Comparison of ENCODE assay signal across 11 cellular contexts in the genomic region with DNA sequence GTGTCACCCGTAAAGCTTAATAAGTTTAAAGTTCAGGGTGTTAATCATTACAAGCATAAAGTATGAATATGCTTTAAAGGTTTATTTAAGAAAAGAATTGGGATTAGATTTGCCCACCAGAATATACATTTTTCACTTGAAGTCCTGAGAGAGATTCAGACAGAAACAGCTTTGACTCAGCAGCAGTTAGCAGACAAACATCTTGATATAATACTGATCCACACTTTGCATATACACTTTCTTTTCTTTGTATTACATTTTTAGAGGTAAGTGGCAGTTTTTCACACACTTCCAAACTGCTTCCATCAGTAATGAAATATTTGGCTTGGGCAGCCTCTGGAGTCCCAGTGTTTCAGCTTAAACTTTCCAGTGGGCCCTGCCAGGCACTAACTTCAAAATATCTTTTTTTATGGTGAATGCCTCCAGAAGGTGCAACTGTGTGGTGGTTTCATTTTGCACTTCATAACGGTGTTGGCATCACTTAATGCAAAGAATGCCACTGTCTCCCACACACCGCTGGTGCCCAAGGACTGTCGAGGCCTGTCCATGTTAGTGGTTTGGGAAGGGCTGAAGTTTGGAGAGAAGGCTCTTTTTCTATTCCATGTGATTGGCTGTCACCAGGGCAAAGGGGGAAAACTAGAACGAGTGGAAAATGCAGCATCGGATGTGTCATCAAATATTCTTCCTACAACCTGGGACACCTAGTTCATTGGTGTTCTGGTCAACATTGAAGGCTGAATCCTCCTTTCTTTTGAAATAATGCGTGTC. TPM values are rescaled to one million over a fixed set of nuclear protein-coding genes. Genes with fewer than 3 reads are reported as not detected.
DNase-seq lines count a peak whose midpoint lies in the region; ATAC-seq and TF ChIP-seq lines count a peak whose summit lies in the region.
"Had no signal": no experiment of that assay in that cellular context is flagged by ENCODE, and none has a peak within 500 bp of the region (broad histone marks: within the 10 kb centered on the region; RNA-seq: fewer than 3 reads in every experiment).

No MANE protein-coding gene starts in this region.

- H3K27ac ChIP-seq in gastroesophageal sphincter (peak overlapping the region; percentile 80 to 86 (median 83)), stomach (peak overlapping the region in 4 of 5 donors; percentile 20 to 80 (median 59))
- H3K27ac ChIP-seq: foreskin keratinocyte had no signal

- DNase-seq in activated CD4-positive, alpha-beta T cell treated with anti-CD3 and anti-CD28 coated beads, Interleukin-2, amount 10 ng/mL, durations not matched to agents 7 days and 5 days = no peak
- DNase-seq in activated CD4-positive, alpha-beta T cell treated with anti-CD3 and anti-CD28 coated beads, Interleukin-2, amount 50 U/mL, for 48 hours = no peak
- DNase-seq in stomach (no peak), NCI-H226 (no peak), occipital lobe (lab: John Stamatoyannopoulos, UW) (no peak), SW 1271 (lab: John Stamatoyannopoulos, UW) (no peak)
- DNase-seq: foreskin keratinocyte, NCI-H1105 treated with DMSO at 0.1 percent for 48 hours had no signal

- H3K9me3 ChIP-seq in gastroesophageal sphincter (no peaks in the 10 kb centered on the region), stomach (no peaks in the 10 kb centered on the region)

- no peak overlapping the region for H3K4me3 Mint-ChIP-seq in activated CD4-positive, alpha-beta T cell treated with anti-CD3 and anti-CD28 coated beads, Interleukin-2, amount 10 ng/mL, durations not matched to agents 7 days and 5 days
- peak overlapping the region in 1 of 4 donors; percentile 82 for H3K4me3 Mint-ChIP-seq in IgD-negative memory B cell

- intact Hi-C loops in stomach (cut with DNase I; ENCODE audit: low total_unique reads) = no loop called here

- no peak for ATAC-seq in gastroesophageal sphincter
- ATAC-seq: foreskin keratinocyte, SK-N-SH treated with all-trans-retinoic acid at 6 μM for 48 hours had no signal

- H3K4me3 ChIP-seq in gastroesophageal sphincter (peak overlapping the region in 1 of 2 donors; percentile 2), stomach (no peak overlapping the region)

- no peaks in the 10 kb centered on the region for H3K9me3 Mint-ChIP-seq in activated CD4-positive, alpha-beta T cell treated with anti-CD3 and anti-CD28 coated beads, Interleukin-2, amount 10 ng/mL, durations not matched to agents 7 days and 5 days
- H3K9me3 Mint-ChIP-seq in IgD-negative memory B cell = no peaks in the 10 kb centered on the region

- H3K36me3 Mint-ChIP-seq in activated CD4-positive, alpha-beta T cell treated with anti-CD3 and anti-CD28 coated beads, Interleukin-2, amount 10 ng/mL, durations not matched to agents 7 days and 5 days (ENCODE audit: low read depth) = peaks cover 24% of the 10 kb centered on the region
- peaks cover 2% of the 10 kb centered on the region for H3K36me3 Mint-ChIP-seq in IgD-negative memory B cell

- TF ChIP-seq EP300 in gastroesophageal sphincter (IDR thresholded peaks at IDR 0.05) (no peak), stomach (IDR thresholded peaks at IDR 0.05) (no peak)

- no peaks in the 10 kb centered on the region for H3K27me3 Mint-ChIP-seq in activated CD4-positive, alpha-beta T cell treated with anti-CD3 and anti-CD28 coated beads, Interleukin-2, amount 10 ng/mL, durations not matched to agents 7 days and 5 days
- H3K27me3 Mint-ChIP-seq in IgD-negative memory B cell = no peaks in the 10 kb centered on the region

- TF ChIP-seq CTCF in gastroesophageal sphincter (IDR thresholded peaks at IDR 0.05) (no peak), stomach (IDR thresholded peaks at IDR 0.05) (no peak)

- H3K4me1 ChIP-seq in gastroesophageal sphincter = peaks cover 61 to 100% (median 64%) of the 10 kb centered on the region in 3 donors
- H3K4me1 ChIP-seq in stomach = peaks cover 63 to 100% (median 81%) of the 10 kb centered on the region in 4 donors

- H3K36me3 ChIP-seq in gastroesophageal sphincter (peaks cover 0 to 4% of the 10 kb centered on the region in 2 donors), stomach (peaks cover 0 to 1% (median 0%) of the 10 kb centered on the region in 4 donors)

- H3K27ac Mint-ChIP-seq in activated CD4-positive, alpha-beta T cell treated with anti-CD3 and anti-CD28 coated beads, Interleukin-2, amount 10 ng/mL, durations not matched to agents 7 days and 5 days = peak overlapping the region; percentile 19
- H3K27ac Mint-ChIP-seq in IgD-negative memory B cell = peak overlapping the region; percentile 5 to 54 (median 13)

- H3K27me3 ChIP-seq in gastroesophageal sphincter = no peaks in the 10 kb centered on the region
- no peaks in the 10 kb centered on the region for H3K27me3 ChIP-seq in stomach
- H3K27me3 ChIP-seq: foreskin keratinocyte had no signal

- TF ChIP-seq POLR2A in gastroesophageal sphincter (IDR thresholded peaks at IDR 0.05) (no peak), stomach (IDR thresholded peaks at IDR 0.05) (no peak)

- CTCF ChIA-PET in activated CD4-positive, alpha-beta T cell treated with anti-CD3 and anti-CD28 coated beads, Interleukin-2, amount 10 ng/mL, durations not matched to agents 7 days and 5 days (lab: Charles Lee) = interaction anchor here (0.5 to 2.0 kb wide), 3 partner anchors 16 to 856 kb away, joined by 3 to 7 read pairs (median 4); no protein-coding TSS in a partner anchor

- POLR2A ChIA-PET in activated CD4-positive, alpha-beta T cell treated with anti-CD3 and anti-CD28 coated beads, Interleukin-2, amount 10 ng/mL, durations not matched to agents 7 days and 5 days (lab: Charles Lee) = interaction anchor here (0.6 kb wide), 1 partner anchor 15 kb away, joined by 5 read pairs; no protein-coding TSS in a partner anchor

- H3K4me1 Mint-ChIP-seq in activated CD4-positive, alpha-beta T cell treated with anti-CD3 and anti-CD28 coated beads, Interleukin-2, amount 10 ng/mL, durations not matched to agents 7 days and 5 days = peaks cover 79% of the 10 kb centered on the region
- H3K4me1 Mint-ChIP-seq in IgD-negative memory B cell = peaks cover 49 to 69% (median 64%) of the 10 kb centered on the region in 3 donors

- 27 to 30% methylated on average over 6 to 7 of the region's 7 CpGs for WGBS in gastroesophageal sphincter (ENCODE audit: low coverage in 1 of 2), 2 donors
- WGBS in stomach, 5 donors = 61 to 82% (median 77%) methylated on average over 7 of the region's 7 CpGs

RNA-seq across cellular contexts. Expression of a gene that starts 53.0 kb away (rescaled TPM):
- 10 to 100 TPM; 75.6 to 97.0 TPM for total RNA-seq in activated CD4-positive, alpha-beta T cell treated with anti-CD3 and anti-CD28 coated beads, Interleukin-2, amount 10 ng/mL, durations not matched to agents 7 days and 5 days
- polyA plus RNA-seq in IgD-negative memory B cell (29.1 TPM), stomach (10 to 100 TPM in 2 of 3 donors, 1 to 10 TPM in 1; 9.2 to 10.5 (median 10.1) TPM)
- total RNA-seq in gastroesophageal sphincter (100 to 1,000 TPM; 188 to 403 (median 312) TPM), stomach (100 to 1,000 TPM in 3 of 5 donors, 10 to 100 TPM in 2; 45.2 to 280 (median 115) TPM), occipital lobe (177 TPM)
